In genomic region chr15:68871507-68871906, GRCh38 we compare ENCODE assay signal across 22 cellular contexts. TPM values are rescaled to one million over a fixed set of nuclear protein-coding genes. Genes with fewer than 3 reads are reported as not detected.
A peak's percentile ranks its signal among the peaks of the same experiment; 100 is the strongest.
DNase-seq lines count a peak whose midpoint lies in the region; ATAC-seq, FAIRE-seq and TF ChIP-seq lines count a peak whose summit lies in the region.
"Had no signal": no experiment of that assay in that cellular context is flagged by ENCODE, and none has a peak within 500 bp of the region (broad histone marks: within the 10 kb centered on the region; RNA-seq: fewer than 3 reads in every experiment).

No MANE protein-coding gene starts in this region.

- no peaks in the 10 kb centered on the region for H3K9me3 Mint-ChIP-seq in central memory CD8-positive, alpha-beta T cell
- H3K9me3 Mint-ChIP-seq: CD14-positive monocyte; CD4-positive, alpha-beta memory T cell had no signal

- TF ChIP-seq CTCF in SK-N-SH (IDR thresholded peaks at IDR 0.05) (no peak), A549 (IDR thresholded peaks at IDR 0.05) (no peak)

- H3K4me3 ChIP-seq in SK-N-SH (ENCODE audit: low read depth in 2 of 2, low read length in 1 of 2) (no peak overlapping the region), A549 (no peak overlapping the region)
- H3K4me3 ChIP-seq: BLaER1 had no signal

- H3K36me3 Mint-ChIP-seq in central memory CD8-positive, alpha-beta T cell (ENCODE audit: insufficient read depth) = peaks cover 2% of the 10 kb centered on the region
- H3K36me3 Mint-ChIP-seq: CD14-positive monocyte; CD4-positive, alpha-beta memory T cell; CD4-positive, CD25-positive, alpha-beta regulatory T cell; CD8-positive, alpha-beta memory T cell had no signal

- CTCF ChIA-PET in SK-N-SH (lab: Yijun Ruan, JAX) = interaction anchor here (0.6 to 8.4 kb wide), 5 partner anchors 53 to 318 kb away, joined by 3 to 137 read pairs (median 3); no protein-coding TSS in a partner anchor
- CTCF ChIA-PET in A549 (lab: Yijun Ruan, JAX) = interaction anchor here (0.8 to 8.3 kb wide), 11 partner anchors 11 to 321 kb away, joined by 3 to 110 read pairs (median 4); no protein-coding TSS in a partner anchor

- TF ChIP-seq EP300 in SK-N-SH (IDR thresholded peaks at IDR 0.05; ENCODE audit: borderline replicate concordance in 1 of 2, low read depth in 1 of 2, low read length in 1 of 2) (no peak), A549 (IDR thresholded peaks at IDR 0.05) (no peak)

- H3K79me2 ChIP-seq in SK-N-SH (ENCODE audit: insufficient read depth) = no peaks in the 10 kb centered on the region

- no peak for TF ChIP-seq POLR2A in A549 (IDR thresholded peaks at IDR 0.05; ENCODE audit: low read length)

- no peaks in the 10 kb centered on the region for H3K36me3 ChIP-seq in SK-N-SH (replicated peaks in 1 of 2; ENCODE audit: control insufficient read depth in 1 of 2, insufficient read depth in 2 of 2, low read length in 1 of 2)
- H3K36me3 ChIP-seq: BE2C, BLaER1 had no signal

- H3K27ac Mint-ChIP-seq in central memory CD8-positive, alpha-beta T cell (ENCODE audit: low read depth) = peak overlapping the region; percentile 17
- H3K27ac Mint-ChIP-seq: CD4-positive, CD25-positive, alpha-beta regulatory T cell; CD8-positive, alpha-beta memory T cell had no signal

- no peaks in the 10 kb centered on the region for H4K20me1 ChIP-seq in SK-N-SH (ENCODE audit: insufficient read depth)
- H4K20me1 ChIP-seq: BLaER1 had no signal

- TF ChIP-seq RAD21 in SK-N-SH (IDR thresholded peaks at IDR 0.05; ENCODE audit: low read length) = no peak
- no peak for TF ChIP-seq RAD21 in A549 (conservative IDR thresholded peaks at IDR 0.05 in 1 of 2, IDR thresholded peaks at IDR 0.05 in 1 of 2)

- H3K4me2 ChIP-seq in SK-N-SH = no peak overlapping the region
- no peak overlapping the region for H3K4me2 ChIP-seq in A549
- H3K4me2 ChIP-seq: BLaER1 had no signal

- H3F3A ChIP-seq in SK-N-SH (replicated peaks; ENCODE audit: insufficient read depth) = no peaks in the 10 kb centered on the region

- no peak overlapping the region for H3K4me3 Mint-ChIP-seq in central memory CD8-positive, alpha-beta T cell
- H3K4me3 Mint-ChIP-seq: CD14-positive monocyte; CD4-positive, alpha-beta memory T cell; CD4-positive, CD25-positive, alpha-beta regulatory T cell; CD8-positive, alpha-beta memory T cell had no signal

- no peaks in the 10 kb centered on the region for H3K4me1 ChIP-seq in SK-N-SH (ENCODE audit: control insufficient read depth in 1 of 2, insufficient read depth in 2 of 2, low read depth in 1 of 2, low read length in 1 of 2)
- H3K4me1 ChIP-seq in A549 = no peaks in the 10 kb centered on the region; the same call in 2 of the 3 replicates
- H3K4me1 ChIP-seq: BE2C had no signal

- peaks cover 23% of the 10 kb centered on the region for H3K27me3 Mint-ChIP-seq in central memory CD8-positive, alpha-beta T cell

- ATAC-seq in SK-N-SH treated with all-trans-retinoic acid at 6 μM for 48 hours (no peak), A549 (no peak)
- ATAC-seq in central memory CD8-positive, alpha-beta T cell (replicated peaks; ENCODE audit: extremely low read depth, poor library complexity, severe bottlenecking) = no peak

- POLR2A ChIA-PET in SK-N-SH (lab: Yijun Ruan, JAX) (interaction anchor here (1.3 kb wide), 1 partner anchor 93 kb away, joined by 3 read pairs; no protein-coding TSS in a partner anchor), A549 (lab: Yijun Ruan, JAX) (no interaction called here)

- peaks cover 14% of the 10 kb centered on the region; the same call in 1 of the 2 replicates for H3K27me3 ChIP-seq in SK-N-SH (ENCODE audit: insufficient read depth)
- H3K27me3 ChIP-seq: BLaER1 had no signal

- no peaks in the 10 kb centered on the region for H3K4me1 Mint-ChIP-seq in central memory CD8-positive, alpha-beta T cell

- H2AFZ ChIP-seq in SK-N-SH (ENCODE audit: low read depth) = no peak overlapping the region

- peak; percentile 7 for FAIRE-seq in A549 (lab: Jason Lieb, UNC)
- FAIRE-seq: GM12891, GM19239 had no signal

- DNase-seq in SK-N-SH (no peak), A549 (ENCODE audit: low read depth in 1 of 2, low spot score in 1 of 2) (no peak), HCEC 1CT (no peak), DMS53 (lab: John Stamatoyannopoulos, UW) (no peak)
- DNase-seq in central memory CD8-positive, alpha-beta T cell (ENCODE audit: low spot score in 2 of 2) = no peak
- DNase-seq: ACHN; BE2C; C1 segment of cervical spinal cord; CD4-positive, alpha-beta memory T cell; CD4-positive, CD25-positive, alpha-beta regulatory T cell; CD8-positive, alpha-beta memory T cell; COR-L47; DMS 273 treated with DMSO at 0.1 percent for 48 hours; DMS153; DMS79 treated with DMSO at 0.1 percent for 48 hours; GF-D8 had no signal

- no peaks in the 10 kb centered on the region for H3K9me2 ChIP-seq in SK-N-SH

- H3K9me3 ChIP-seq in SK-N-SH (no peaks in the 10 kb centered on the region), A549 (no peaks in the 10 kb centered on the region)
- H3K9me3 ChIP-seq: BE2C, BLaER1 had no signal

- no peak overlapping the region for H3K27ac ChIP-seq in SK-N-SH (ENCODE audit: low read depth in 2 of 2, low read length in 1 of 2)
- no peak overlapping the region for H3K27ac ChIP-seq in A549
- H3K27ac ChIP-seq: 22Rv1, BLaER1 had no signal

- no peak overlapping the region for H3K9ac ChIP-seq in SK-N-SH
- H3K9ac ChIP-seq: BLaER1 had no signal

TF ChIP-seq in SK-N-SH treated with all-trans-retinoic acid at 6 μM for 48 hours, 23 proteins besides CTCF, POLR2A, EP300 and RAD21:
- TF ChIP-seq ZFP30 (CRISPR knock-in tag; IDR thresholded peaks at IDR 0.05) = no peak
- no peak for TF ChIP-seq BACH2 (CRISPR knock-in tag; IDR thresholded peaks at IDR 0.05; ENCODE audit: borderline replicate concordance)
- TF ChIP-seq ZNF8 (CRISPR knock-in tag; IDR thresholded peaks at IDR 0.05) = peak; percentile 57; the same call in 1 of the 2 replicates

TF ChIP-seq in SK-N-SH, 30 proteins besides CTCF, POLR2A, EP300 and RAD21 (continues in another document):
- TF ChIP-seq ELF1 (IDR thresholded peaks at IDR 0.05) = no peak
- no peak for TF ChIP-seq ZBTB33 (IDR thresholded peaks at IDR 0.05; ENCODE audit: borderline replicate concordance, low read depth)
- no peak for TF ChIP-seq SIN3A (IDR thresholded peaks at IDR 0.05; ENCODE audit: borderline replicate concordance, low read depth, low read length)
- no peak for TF ChIP-seq FOXM1 (IDR thresholded peaks at IDR 0.05; ENCODE audit: low read depth)
- no peak for TF ChIP-seq FOXJ3 (CRISPR knock-in tag; IDR thresholded peaks at IDR 0.05)
- no peak for TF ChIP-seq SMC3 (IDR thresholded peaks at IDR 0.05; ENCODE audit: low read depth, low read length)

TF ChIP-seq in A549, 52 proteins besides CTCF, POLR2A, EP300 and RAD21 (continues in another document):
- no peak for TF ChIP-seq ZNF302 (CRISPR knock-in tag; IDR thresholded peaks at IDR 0.05)
- TF ChIP-seq HES2 (IDR thresholded peaks at IDR 0.05) = no peak
- TF ChIP-seq, protein P1, sequence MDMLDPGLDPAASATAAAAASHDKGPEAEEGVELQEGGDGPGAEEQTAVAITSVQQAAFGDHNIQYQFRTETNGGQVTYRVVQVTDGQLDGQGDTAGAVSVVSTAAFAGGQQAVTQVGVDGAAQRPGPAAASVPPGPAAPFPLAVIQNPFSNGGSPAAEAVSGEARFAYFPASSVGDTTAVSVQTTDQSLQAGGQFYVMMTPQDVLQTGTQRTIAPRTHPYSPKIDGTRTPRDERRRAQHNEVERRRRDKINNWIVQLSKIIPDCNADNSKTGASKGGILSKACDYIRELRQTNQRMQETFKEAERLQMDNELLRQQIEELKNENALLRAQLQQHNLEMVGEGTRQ (IDR thresholded peaks at IDR 0.05) = no peak
- no peak for TF ChIP-seq HEYL (CRISPR knock-in tag; IDR thresholded peaks at IDR 0.05)
- no peak for TF ChIP-seq CEBPB (IDR thresholded peaks at IDR 0.05)
- no peak for TF ChIP-seq ATOH8 (CRISPR knock-in tag; IDR thresholded peaks at IDR 0.05; ENCODE audit: low read depth)
- TF ChIP-seq NPAS2 (CRISPR knock-in tag; IDR thresholded peaks at IDR 0.05; ENCODE audit: borderline replicate concordance) = no peak
- TF ChIP-seq KDM5A (IDR thresholded peaks at IDR 0.05) = no peak
- no peak for TF ChIP-seq CHD4 (IDR thresholded peaks at IDR 0.05; ENCODE audit: borderline replicate concordance)
- no peak for TF ChIP-seq MYC (IDR thresholded peaks at IDR 0.05; ENCODE audit: borderline replicate concordance, low read length)
- TF ChIP-seq SMC3 (IDR thresholded peaks at IDR 0.05) = no peak
- no peak for TF ChIP-seq ZSCAN20 (CRISPR knock-in tag; IDR thresholded peaks at IDR 0.05)

RNA-seq across cellular contexts. Expression of gene ANP32A, which starts 50.8 kb away (rescaled TPM):
- 58.4 and 61.7 TPM in 2 replicates for polyA plus RNA-seq in SK-N-SH (2012; rRNA removed)
- 78.1 and 80.4 TPM in 2 replicates for polyA plus RNA-seq in SK-N-SH (2012; cell fraction: cytosol; rRNA removed)
- polyA plus RNA-seq in SK-N-SH (2012; cell fraction: nucleus; rRNA removed) = 24.1 and 31.7 TPM in 2 replicates
- polyA plus RNA-seq in A549 (2011; rRNA removed) = 200 and 208 TPM in 2 replicates
- 97.6 and 99.3 TPM in 2 replicates for polyA plus RNA-seq in A549 (2012; cell fraction: cytosol; rRNA removed)
- polyA plus RNA-seq in A549 (2012; cell fraction: nucleus; rRNA removed) = 31.7 and 43.1 TPM in 2 replicates
- 354 to 362 TPM (median 360 TPM) in 3 replicates for polyA plus RNA-seq in A549 (2017; fragmentation: RNase III; extraction: RNeasy Plus Mini Kit Qiagen cat#74134 plus additional on column Dnase treatment)
- polyA minus RNA-seq in A549 (2011; rRNA and poly(A)+ RNA removed) = 58.5 and 59.3 TPM in 2 replicates

RNA-seq across cellular contexts. Expression of gene SPESP1, which starts 58.8 kb away (rescaled TPM):
- polyA plus RNA-seq in SK-N-SH (2012; rRNA removed) = not detected in 2 replicates
- polyA plus RNA-seq in SK-N-SH (2012; cell fraction: cytosol; rRNA removed) = not detected in 2 replicates
- polyA plus RNA-seq in SK-N-SH (2012; cell fraction: nucleus; rRNA removed) = not detected in 2 replicates
- polyA plus RNA-seq in A549 (2011; rRNA removed) = not detected in 2 replicates
- polyA plus RNA-seq in A549 (2012; cell fraction: cytosol; rRNA removed) = not detected in 2 replicates
- not detected in 2 replicates for polyA plus RNA-seq in A549 (2012; cell fraction: nucleus; rRNA removed)
- not detected in 3 replicates for polyA plus RNA-seq in A549 (2017; fragmentation: RNase III; extraction: RNeasy Plus Mini Kit Qiagen cat#74134 plus additional on column Dnase treatment)
- not detected in 2 replicates for polyA minus RNA-seq in A549 (2011; rRNA and poly(A)+ RNA removed)
